In genomic region chr11:85647078-85647477, GRCh38 we compare ENCODE assay signal across 8 cellular contexts. TPM values are rescaled to one million over a fixed set of nuclear protein-coding genes. Genes with fewer than 3 reads are reported as not detected.
DNase-seq lines count a peak whose midpoint lies in the region; ATAC-seq and TF ChIP-seq lines count a peak whose summit lies in the region.

No MANE protein-coding gene starts in this region.

- H3K4me3 Mint-ChIP-seq in activated CD4-positive, alpha-beta T cell treated with anti-CD3 and anti-CD28 coated beads, Interleukin-2, amount 10 ng/mL, durations not matched to agents 24 days and 14 days = peak overlapping the region; percentile 98
- H3K4me3 Mint-ChIP-seq in stimulated activated naive CD8-positive, alpha-beta T cell treated with anti-CD3 and anti-CD28 coated beads, Interleukin-15, amount 100 ng/mL, for 72 hours = peak overlapping the region; percentile 83 to 94

- peaks cover 26% of the 10 kb centered on the region for H3K27me3 Mint-ChIP-seq in activated CD4-positive, alpha-beta T cell treated with anti-CD3 and anti-CD28 coated beads, Interleukin-2, amount 10 ng/mL, durations not matched to agents 24 days and 14 days
- peaks cover 24% of the 10 kb centered on the region for H3K27me3 Mint-ChIP-seq in stimulated activated naive CD8-positive, alpha-beta T cell treated with anti-CD3 and anti-CD28 coated beads, Interleukin-15, amount 100 ng/mL, for 72 hours

- H3K9me2 ChIP-seq in SU-DHL-6 (replicated peaks; ENCODE audit: insufficient read depth, low read length) = no peaks in the 10 kb centered on the region

- intact Hi-C loops in activated CD4-positive, alpha-beta T cell treated with anti-CD3 and anti-CD28 coated beads, Interleukin-2, amount 10 ng/mL, durations not matched to agents 24 days and 14 days (cut with micrococcal nuclease) = loop anchor here (1.0 kb wide), 1 partner anchor 19 kb away; the partner anchor contains the start of gene TMEM126B
- intact Hi-C loops in left ventricle myocardium superior (cut with micrococcal nuclease) = no loop called here

- H3F3A ChIP-seq in SU-DHL-6 (ENCODE audit: insufficient read depth) = peaks cover 16% of the 10 kb centered on the region

- no peaks in the 10 kb centered on the region for H4K20me1 ChIP-seq in SU-DHL-6 (ENCODE audit: low read depth, low read length)

- H3K79me2 ChIP-seq in SU-DHL-6 (ENCODE audit: insufficient read depth, low read length) = peaks cover 17% of the 10 kb centered on the region

- H3K36me3 ChIP-seq in SU-DHL-6 (ENCODE audit: low read length) = no peaks in the 10 kb centered on the region

- H3K4me2 ChIP-seq in SU-DHL-6 (ENCODE audit: low read depth, low read length, poor library complexity, severe bottlenecking) = peak overlapping the region; percentile 96

- H3K4me1 Mint-ChIP-seq in activated CD4-positive, alpha-beta T cell treated with anti-CD3 and anti-CD28 coated beads, Interleukin-2, amount 10 ng/mL, durations not matched to agents 24 days and 14 days = peaks cover 13% of the 10 kb centered on the region
- peaks cover 29% of the 10 kb centered on the region for H3K4me1 Mint-ChIP-seq in stimulated activated naive CD8-positive, alpha-beta T cell treated with anti-CD3 and anti-CD28 coated beads, Interleukin-15, amount 100 ng/mL, for 72 hours

- H3K27ac Mint-ChIP-seq in activated CD4-positive, alpha-beta T cell treated with anti-CD3 and anti-CD28 coated beads, Interleukin-2, amount 10 ng/mL, durations not matched to agents 24 days and 14 days = peak overlapping the region; percentile 98
- peak overlapping the region; percentile 56 to 95 for H3K27ac Mint-ChIP-seq in stimulated activated naive CD8-positive, alpha-beta T cell treated with anti-CD3 and anti-CD28 coated beads, Interleukin-15, amount 100 ng/mL, for 72 hours

- no peaks in the 10 kb centered on the region for H3K9me3 Mint-ChIP-seq in activated CD4-positive, alpha-beta T cell treated with anti-CD3 and anti-CD28 coated beads, Interleukin-2, amount 10 ng/mL, durations not matched to agents 24 days and 14 days
- no peaks in the 10 kb centered on the region for H3K9me3 Mint-ChIP-seq in stimulated activated naive CD8-positive, alpha-beta T cell treated with anti-CD3 and anti-CD28 coated beads, Interleukin-15, amount 100 ng/mL, for 72 hours

- H3K27me3 ChIP-seq in SU-DHL-6 (ENCODE audit: low read length) = no peaks in the 10 kb centered on the region

- H3K36me3 Mint-ChIP-seq in activated CD4-positive, alpha-beta T cell treated with anti-CD3 and anti-CD28 coated beads, Interleukin-2, amount 10 ng/mL, durations not matched to agents 24 days and 14 days (ENCODE audit: low read depth) = peaks cover 13% of the 10 kb centered on the region

- peak; percentile 54 for DNase-seq in activated CD4-positive, alpha-beta T cell treated with anti-CD3 and anti-CD28 coated beads, Interleukin-2, amount 10 ng/mL, durations not matched to agents 24 days and 14 days
- DNase-seq in activated CD4-positive, alpha-beta T cell treated with anti-CD3 and anti-CD28 coated beads, Interleukin-2, amount 50 U/mL, for 1 hour = no peak
- DNase-seq in left ventricle myocardium superior (no peak), NCI-H1048 (lab: John Stamatoyannopoulos, UW) (no peak)
- DNase-seq in stimulated activated naive CD8-positive, alpha-beta T cell treated with anti-CD3 and anti-CD28 coated beads, Interleukin-15, amount 100 ng/mL, for 72 hours = no peak
- no peak for DNase-seq in activated CD4-positive, alpha-beta T cell treated with anti-CD3 and anti-CD28 coated beads for 4 hours

- peak overlapping the region; percentile 57; the same call in 1 of the 2 replicates for H3K27ac ChIP-seq in SU-DHL-6 (ENCODE audit: low read depth, low read length)

- peak overlapping the region; percentile 81 for H2AFZ ChIP-seq in SU-DHL-6 (ENCODE audit: low read depth, low read length, severe bottlenecking)

- peak; percentile 2 for ATAC-seq in left ventricle myocardium superior
- ATAC-seq in stimulated activated naive CD8-positive, alpha-beta T cell treated with anti-CD3 and anti-CD28 coated beads, Interleukin-15, amount 100 ng/mL, for 72 hours = no peak
- no peak for ATAC-seq in HG02884 (IDR thresholded peaks at IDR 0.05; ENCODE audit: unreplicated experiment)

- TF ChIP-seq CTCF in SU-DHL-6 (IDR thresholded peaks at IDR 0.05; ENCODE audit: insufficient read depth, low read length, poor library complexity, severe bottlenecking) = no peak

- peak overlapping the region; percentile 81 for H3K4me3 ChIP-seq in SU-DHL-6 (ENCODE audit: insufficient read depth, low read length, poor library complexity, severe bottlenecking)

- no peaks in the 10 kb centered on the region for H3K9me3 ChIP-seq in SU-DHL-6 (ENCODE audit: insufficient read depth, low read length)

- H3K9ac ChIP-seq in SU-DHL-6 (ENCODE audit: low read length) = peak overlapping the region; percentile 71

RNA-seq across cellular contexts. Expression of gene TMEM126A, which starts 0.7 kb away (rescaled TPM):
- total RNA-seq in activated CD4-positive, alpha-beta T cell treated with anti-CD3 and anti-CD28 coated beads, Interleukin-2, amount 10 ng/mL, durations not matched to agents 24 days and 14 days = 52.1 and 52.5 TPM in 2 replicates
- total RNA-seq in left ventricle myocardium superior = 77.4 TPM

RNA-seq across cellular contexts. Expression of gene CREBZF, which starts 17.9 kb away (rescaled TPM):
- 50.9 and 54.5 TPM in 2 replicates for total RNA-seq in activated CD4-positive, alpha-beta T cell treated with anti-CD3 and anti-CD28 coated beads, Interleukin-2, amount 10 ng/mL, durations not matched to agents 24 days and 14 days
- total RNA-seq in left ventricle myocardium superior = 12.9 TPM

RNA-seq across cellular contexts. Expression of gene TMEM126B, which starts 18.7 kb away (rescaled TPM):
- total RNA-seq in activated CD4-positive, alpha-beta T cell treated with anti-CD3 and anti-CD28 coated beads, Interleukin-2, amount 10 ng/mL, durations not matched to agents 24 days and 14 days = 52.2 and 54.4 TPM in 2 replicates
- total RNA-seq in left ventricle myocardium superior = 68.0 TPM

RNA-seq across cellular contexts. Expression of gene DLG2, which starts 19.9 kb away (rescaled TPM):
- total RNA-seq in activated CD4-positive, alpha-beta T cell treated with anti-CD3 and anti-CD28 coated beads, Interleukin-2, amount 10 ng/mL, durations not matched to agents 24 days and 14 days = 0.99 and 1.0 TPM in 2 replicates
- total RNA-seq in left ventricle myocardium superior = 5.7 TPM

RNA-seq across cellular contexts. Expression of gene CCDC89, which starts 38.9 kb away (rescaled TPM):
- total RNA-seq in activated CD4-positive, alpha-beta T cell treated with anti-CD3 and anti-CD28 coated beads, Interleukin-2, amount 10 ng/mL, durations not matched to agents 24 days and 14 days = 0.14 TPM in 1 of 2 replicates, not detected in the other
- 0.30 TPM for total RNA-seq in left ventricle myocardium superior
